Comparison of ENCODE assay signal across 21 cellular contexts in genomic region chr7:145643981-145644380, GRCh38.
"Had no signal": no experiment of that assay in that cellular context is flagged by ENCODE, and none has a peak within 500 bp of the region (broad histone marks: within the 10 kb centered on the region; RNA-seq: fewer than 3 reads in every experiment).

No MANE protein-coding gene starts in this region.

- H3K27me3 ChIP-seq: esophagus squamous epithelium, gastroesophageal sphincter, heart left ventricle, testis had no signal

- H3K27ac ChIP-seq: esophagus squamous epithelium, gastroesophageal sphincter, heart left ventricle, testis had no signal

- H3K4me2 ChIP-seq: smooth muscle cell had no signal

- FAIRE-seq: TTC549 had no signal

- DNase-seq: activated CD4-positive, alpha-beta T cell treated with anti-CD3 and anti-CD28 coated beads for 1 hour; activated CD4-positive, alpha-beta T cell treated with anti-CD3 and anti-CD28 coated beads, Interleukin-2, amount 50 U/mL, for 1 hour; activated CD8-positive, alpha-beta T cell treated with anti-CD3 and anti-CD28 coated beads, Interleukin-2, amount 10 ng/mL, durations not matched to agents 7 days and 5 days; activated gamma-delta T cell; activated naive CD4-positive, alpha-beta T cell treated with anti-CD3 and anti-CD28 coated beads, Interleukin-2, amount 50 U/mL, for 16 hours; activated naive CD8-positive, alpha-beta T cell treated with anti-CD3 and anti-CD28 coated beads, Interleukin-2, amount 50 U/mL, for 24 hours; cerebellar nuclear complex; cortex of kidney; endodermal cell; esophagus squamous epithelium; heart left ventricle; left cardiac atrium; mesenchymal stem cell; nucleus accumbens; stimulated activated CD4-positive, alpha-beta T cell treated with anti-CD3 and anti-CD28 coated beads, Interleukin-2, amount 100 ng/mL, for 48 hours; stimulated activated CD8-positive, alpha-beta memory T cell treated with anti-CD3 and anti-CD28 coated beads, Interleukin-4, amount 100 ng/mL, for 48 hours; testis had no signal

- ATAC-seq: activated CD8-positive, alpha-beta T cell treated with anti-CD3 and anti-CD28 coated beads, Interleukin-2, amount 10 ng/mL, durations not matched to agents 7 days and 5 days; activated naive CD8-positive, alpha-beta T cell treated with anti-CD3 and anti-CD28 coated beads, Interleukin-2, amount 50 U/mL, for 24 hours; gastroesophageal sphincter; heart left ventricle; left cardiac atrium; sciatic nerve had no signal

- H3K36me3 ChIP-seq: esophagus squamous epithelium, gastroesophageal sphincter, heart left ventricle had no signal

- H3K4me3 ChIP-seq: esophagus squamous epithelium, gastroesophageal sphincter, heart left ventricle, smooth muscle cell, testis had no signal

- H3K4me1 ChIP-seq: esophagus squamous epithelium, gastroesophageal sphincter, heart left ventricle, testis had no signal

- H3K9me3 ChIP-seq: testis had no signal
